ENCODE assay signal across 25 cellular contexts in the genomic region with DNA sequence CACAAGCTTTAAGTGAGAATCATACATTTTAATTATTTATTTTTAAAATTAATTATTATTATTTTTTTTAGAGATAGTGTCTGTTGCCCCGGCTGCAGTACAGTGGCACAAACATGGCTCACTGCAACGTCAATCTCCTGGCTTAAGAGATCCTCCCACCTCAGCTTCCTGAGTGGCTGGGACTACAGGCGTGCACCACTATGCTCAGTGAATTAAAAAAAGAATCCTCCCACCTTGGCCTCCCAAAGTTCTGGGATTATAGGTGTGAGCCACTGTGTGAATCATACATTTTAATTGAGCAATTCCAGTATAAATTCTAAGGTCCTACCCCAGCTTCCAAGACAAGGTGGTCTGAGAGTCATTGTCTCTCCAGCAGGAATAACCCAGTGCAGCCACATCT.
"Had no signal": no experiment of that assay in that cellular context is flagged by ENCODE, and none has a peak within 500 bp of the region (broad histone marks: within the 10 kb centered on the region; RNA-seq: fewer than 3 reads in every experiment).

No MANE protein-coding gene starts in this region.

- H3K36me3 Mint-ChIP-seq: neural progenitor cell had no signal

- H3K4me1 ChIP-seq: colonic mucosa, lower lobe of right lung, neural progenitor cell, parathyroid adenoma, upper lobe of left lung had no signal

- H3K27me3 ChIP-seq: colonic mucosa, neural progenitor cell, right atrium auricular region, tibial nerve, upper lobe of left lung had no signal

- H3K27ac ChIP-seq: colonic mucosa, epithelial cell of prostate, lower lobe of right lung, neural progenitor cell, parathyroid adenoma, right atrium auricular region, thoracic aorta, tibial nerve, upper lobe of left lung had no signal

- H3K4me3 Mint-ChIP-seq: dendritic cell treated with granulocyte-macrophage colony-stimulating factor and Interleukin-4, amounts not matched to agents 40 ng/mL and 50 ng/mL, for 4 days; endodermal cell; memory B cell; nephron; neural progenitor cell; stimulated activated memory B cell treated with anti-CD40 and anti-IgM and Interleukin-4, amounts not matched to agents 10 μg/mL and 1 μg/mL and 100 μg/mL, for 72 hours; stimulated activated naive CD8-positive, alpha-beta T cell treated with anti-CD3 and anti-CD28 coated beads, Interleukin-15, Interleukin-2, amounts not matched to agents 100 ng/mL and 50 ng/mL, for 24 hours had no signal

- H3K27ac Mint-ChIP-seq: dendritic cell treated with granulocyte-macrophage colony-stimulating factor and Interleukin-4, amounts not matched to agents 40 ng/mL and 50 ng/mL, for 4 days; endodermal cell; nephron; neural progenitor cell; progenitor cell of endocrine pancreas; stimulated activated memory B cell treated with anti-CD40 and anti-IgM and Interleukin-4, amounts not matched to agents 10 μg/mL and 1 μg/mL and 100 μg/mL, for 72 hours; stimulated activated naive CD8-positive, alpha-beta T cell treated with anti-CD3 and anti-CD28 coated beads, Interleukin-15, Interleukin-2, amounts not matched to agents 100 ng/mL and 50 ng/mL, for 24 hours had no signal

- H3K9me3 Mint-ChIP-seq: dendritic cell treated with granulocyte-macrophage colony-stimulating factor and Interleukin-4, amounts not matched to agents 40 ng/mL and 50 ng/mL, for 4 days; endodermal cell; memory B cell; nephron; neural progenitor cell; stimulated activated memory B cell treated with anti-CD40 and anti-IgM and Interleukin-4, amounts not matched to agents 10 μg/mL and 1 μg/mL and 100 μg/mL, for 72 hours; stimulated activated naive CD8-positive, alpha-beta T cell treated with anti-CD3 and anti-CD28 coated beads, Interleukin-15, Interleukin-2, amounts not matched to agents 100 ng/mL and 50 ng/mL, for 24 hours had no signal

- H3K27me3 Mint-ChIP-seq: memory B cell; progenitor cell of endocrine pancreas; stimulated activated memory B cell treated with anti-CD40 and anti-IgM and Interleukin-4, amounts not matched to agents 10 μg/mL and 1 μg/mL and 100 μg/mL, for 72 hours; stimulated activated naive CD8-positive, alpha-beta T cell treated with anti-CD3 and anti-CD28 coated beads, Interleukin-15, Interleukin-2, amounts not matched to agents 100 ng/mL and 50 ng/mL, for 24 hours had no signal

- H3K9ac ChIP-seq: neural progenitor cell, parathyroid adenoma had no signal

- ATAC-seq: esophagus mucosa; left ventricle myocardium superior; lower lobe of right lung; sciatic nerve; stimulated activated memory B cell treated with anti-CD40 and anti-IgM and Interleukin-4, amounts not matched to agents 10 μg/mL and 1 μg/mL and 100 μg/mL, for 72 hours had no signal

- H2AFZ ChIP-seq: neural progenitor cell, parathyroid adenoma had no signal

- H3K36me3 ChIP-seq: colonic mucosa, lower lobe of right lung, neural progenitor cell, right atrium auricular region, thoracic aorta, tibial nerve, upper lobe of left lung had no signal

- H3K4me2 ChIP-seq: neural progenitor cell had no signal

- H3K79me2 ChIP-seq: parathyroid adenoma had no signal

- DNase-seq: colonic mucosa; effector CD8-positive, alpha-beta T cell; endodermal cell; foreskin fibroblast; glutamatergic neuron; hypothalamus; left ventricle myocardium superior; lower lobe of right lung; stimulated activated CD4-positive, alpha-beta T cell treated with anti-CD3 and anti-CD28 coated beads, Interleukin-2, amount 100 ng/mL, for 24 hours; stimulated activated CD4-positive, alpha-beta T cell treated with anti-CD3 and anti-CD28 coated beads, Interleukin-4, amount 100 ng/mL, for 4 hours; upper lobe of left lung had no signal

- H3K9me3 ChIP-seq: colonic mucosa, lower lobe of right lung, right atrium auricular region, thoracic aorta, tibial nerve, upper lobe of left lung had no signal

- H3K4me3 ChIP-seq: colonic mucosa, lower lobe of right lung, neural progenitor cell, right atrium auricular region, thoracic aorta, tibial nerve, upper lobe of left lung had no signal
